In genomic region chr4:104064650-104065577, GRCh38 we compare ENCODE assay signal across 8 cellular contexts.
DNase-seq lines count a peak whose midpoint lies in the region; ATAC-seq and TF ChIP-seq lines count a peak whose summit lies in the region.

No MANE protein-coding gene starts in this region.

- H3K9me3 Mint-ChIP-seq in activated naive CD4-positive, alpha-beta T cell treated with anti-CD3 and anti-CD28 coated beads for 36 hours: peaks cover 6% of the 10 kb centered on the region
- H3K9me3 Mint-ChIP-seq in activated naive CD4-positive, alpha-beta T cell treated with anti-CD3 and anti-CD28 coated beads, Interleukin-2, amount 10 ng/mL, durations not matched to agents 7 days and 5 days: no peaks in the 10 kb centered on the region

- no peaks in the 10 kb centered on the region for H3K9me3 ChIP-seq in prostate gland

- TF ChIP-seq POLR2A in prostate gland (IDR thresholded peaks at IDR 0.05): no peak

- no peak overlapping the region for H3K27ac ChIP-seq in prostate gland

- no peak overlapping the region for H3K4me3 ChIP-seq in prostate gland

- no peaks in the 10 kb centered on the region for H3K4me1 Mint-ChIP-seq in activated naive CD4-positive, alpha-beta T cell treated with anti-CD3 and anti-CD28 coated beads for 36 hours (ENCODE audit: low read depth)
- no peaks in the 10 kb centered on the region for H3K4me1 Mint-ChIP-seq in activated naive CD4-positive, alpha-beta T cell treated with anti-CD3 and anti-CD28 coated beads, Interleukin-2, amount 10 ng/mL, durations not matched to agents 7 days and 5 days

- TF ChIP-seq CTCF in prostate gland (IDR thresholded peaks at IDR 0.05): peak in 2 of 4 experiments; percentile 33 to 38
- TF ChIP-seq CTCF in omental fat pad (IDR thresholded peaks at IDR 0.05): no peak

- ATAC-seq in HG02610 (IDR thresholded peaks at IDR 0.05; ENCODE audit: unreplicated experiment) (peak; percentile 93), omental fat pad (ENCODE audit: low FRiP score) (no peak)

- H3K27ac Mint-ChIP-seq in activated naive CD4-positive, alpha-beta T cell treated with anti-CD3 and anti-CD28 coated beads for 36 hours: no peak overlapping the region
- H3K27ac Mint-ChIP-seq in activated naive CD4-positive, alpha-beta T cell treated with anti-CD3 and anti-CD28 coated beads, Interleukin-2, amount 10 ng/mL, durations not matched to agents 7 days and 5 days: no peak overlapping the region

- no peaks in the 10 kb centered on the region for H3K27me3 Mint-ChIP-seq in activated naive CD4-positive, alpha-beta T cell treated with anti-CD3 and anti-CD28 coated beads for 36 hours (ENCODE audit: low read depth)
- no peaks in the 10 kb centered on the region for H3K27me3 Mint-ChIP-seq in activated naive CD4-positive, alpha-beta T cell treated with anti-CD3 and anti-CD28 coated beads, Interleukin-2, amount 10 ng/mL, durations not matched to agents 7 days and 5 days

- H3K36me3 Mint-ChIP-seq in activated naive CD4-positive, alpha-beta T cell treated with anti-CD3 and anti-CD28 coated beads for 36 hours (ENCODE audit: low read depth): no peaks in the 10 kb centered on the region
- H3K36me3 Mint-ChIP-seq in activated naive CD4-positive, alpha-beta T cell treated with anti-CD3 and anti-CD28 coated beads, Interleukin-2, amount 10 ng/mL, durations not matched to agents 7 days and 5 days: no peaks in the 10 kb centered on the region

- CTCF ChIA-PET in activated naive CD4-positive, alpha-beta T cell treated with anti-CD3 and anti-CD28 coated beads for 36 hours (lab: Charles Lee): no interaction called here
- CTCF ChIA-PET in activated naive CD4-positive, alpha-beta T cell treated with anti-CD3 and anti-CD28 coated beads, Interleukin-2, amount 10 ng/mL, durations not matched to agents 7 days and 5 days (lab: Charles Lee): interaction anchor here (1.1 to 1.8 kb wide), 3 partner anchors 9 to 796 kb away, joined by 3 to 7 read pairs (median 3); no protein-coding TSS in a partner anchor

- WGBS in prostate gland: 16% methylated on average over 8 of the region's 8 CpGs

- no peaks in the 10 kb centered on the region for H3K36me3 ChIP-seq in prostate gland

- DNase-seq in activated naive CD4-positive, alpha-beta T cell treated with anti-CD3 and anti-CD28 coated beads for 36 hours: peak; percentile 35
- DNase-seq in activated naive CD4-positive, alpha-beta T cell treated with anti-CD3 and anti-CD28 coated beads, Interleukin-2, amount 10 ng/mL, durations not matched to agents 7 days and 5 days: no peak
- peak; percentile 50 for DNase-seq in NCI-H1092 (lab: John Stamatoyannopoulos, UW)
- peak; percentile 14 for DNase-seq in T1000 (lab: John Stamatoyannopoulos, UW)
- peak; percentile 91 for DNase-seq in globus pallidus (ENCODE audit: low spot score)
- DNase-seq in prostate gland (ENCODE audit: low spot score): peak; percentile 5
- DNase-seq in omental fat pad (ENCODE audit: low spot score): no peak

- no peak overlapping the region for H3K4me3 Mint-ChIP-seq in activated naive CD4-positive, alpha-beta T cell treated with anti-CD3 and anti-CD28 coated beads for 36 hours
- H3K4me3 Mint-ChIP-seq in activated naive CD4-positive, alpha-beta T cell treated with anti-CD3 and anti-CD28 coated beads, Interleukin-2, amount 10 ng/mL, durations not matched to agents 7 days and 5 days: no peak overlapping the region

- intact Hi-C loops in activated naive CD4-positive, alpha-beta T cell treated with anti-CD3 and anti-CD28 coated beads for 36 hours (cut with micrococcal nuclease): loop anchor here (1.0 kb wide), 1 partner anchor 795 kb away; no protein-coding TSS in a partner anchor
- intact Hi-C loops in prostate gland (cut with DNase I): loop anchor here (10.0 kb wide), 1 partner anchor 800 kb away; no protein-coding TSS in a partner anchor

- no peaks in the 10 kb centered on the region for H3K27me3 ChIP-seq in prostate gland (replicated peaks; ENCODE audit: insufficient read depth)

- no peaks in the 10 kb centered on the region for H3K4me1 ChIP-seq in prostate gland (replicated peaks)

Comparison
In these comparisons a context has a peak if more than half of its experiments do, and no peak if none do; other contexts are left out.
1. DNase-seq: peak in activated naive CD4-positive, alpha-beta T cell treated with anti-CD3 and anti-CD28 coated beads for 36 hours (single experiment), NCI-H1092 (single experiment), T1000 (single experiment), globus pallidus (single experiment) and prostate gland (single experiment); none in activated naive CD4-positive, alpha-beta T cell treated with anti-CD3 and anti-CD28 coated beads, Interleukin-2, amount 10 ng/mL, durations not matched to agents 7 days and 5 days (single experiment) and omental fat pad (single experiment).